ENCODE assay signal across 23 cellular contexts in the genomic region with DNA sequence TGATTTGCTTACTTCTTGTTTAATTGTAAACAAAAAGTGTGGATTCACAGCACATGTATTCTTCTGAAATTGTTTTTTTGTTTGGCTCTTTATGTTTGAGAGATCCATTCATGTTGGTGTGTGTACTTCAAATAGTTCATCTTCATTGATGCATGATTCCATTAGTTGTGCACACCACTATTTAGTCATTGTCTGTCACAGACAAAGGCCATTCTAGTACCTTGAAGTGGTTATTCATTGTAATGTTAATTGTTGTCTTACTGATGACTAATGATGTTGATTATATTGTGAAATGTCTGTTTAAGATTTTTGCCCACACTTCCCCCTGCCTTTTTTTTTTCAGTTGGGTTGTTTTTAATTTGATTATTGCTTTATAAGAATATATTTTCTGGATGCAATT.
"Had no signal": no experiment of that assay in that cellular context is flagged by ENCODE, and none has a peak within 500 bp of the region (broad histone marks: within the 10 kb centered on the region; RNA-seq: fewer than 3 reads in every experiment).

No MANE protein-coding gene starts in this region.

- H3K4me3 Mint-ChIP-seq: activated T-helper 17 cell treated with anti-CD3 and anti-CD28 coated beads, Interleukin-2, amount 50 U/mL, for 72 hours; brain; dendritic cell treated with granulocyte-macrophage colony-stimulating factor and Interleukin-4, amounts not matched to agents 40 ng/mL and 50 ng/mL, for 4 days; immature natural killer cell; natural killer cell; stimulated activated naive CD8-positive, alpha-beta T cell treated with anti-CD3 and anti-CD28 coated beads, Interleukin-15, Interleukin-2, amounts not matched to agents 100 ng/mL and 50 ng/mL, for 24 hours had no signal

- ATAC-seq: activated naive CD4-positive, alpha-beta T cell treated with anti-CD3 and anti-CD28 coated beads, Interleukin-2, amount 50 U/mL, for 72 hours; activated T-helper 17 cell treated with anti-CD3 and anti-CD28 coated beads, Interleukin-2, amount 50 U/mL, for 72 hours; natural killer cell; upper lobe of right lung had no signal

- H3K27ac Mint-ChIP-seq: activated naive CD4-positive, alpha-beta T cell treated with anti-CD3 and anti-CD28 coated beads, Interleukin-2, amount 50 U/mL, for 72 hours; activated T-helper 17 cell treated with anti-CD3 and anti-CD28 coated beads, Interleukin-2, amount 50 U/mL, for 72 hours; brain; dendritic cell treated with granulocyte-macrophage colony-stimulating factor and Interleukin-4, amounts not matched to agents 40 ng/mL and 50 ng/mL, for 4 days; immature natural killer cell; natural killer cell; progenitor cell of endocrine pancreas; stimulated activated naive CD8-positive, alpha-beta T cell treated with anti-CD3 and anti-CD28 coated beads, Interleukin-15, Interleukin-2, amounts not matched to agents 100 ng/mL and 50 ng/mL, for 24 hours had no signal

- H3K9me3 ChIP-seq: esophagus squamous epithelium, thyroid gland, upper lobe of right lung had no signal

- H3K27ac ChIP-seq: esophagus squamous epithelium, thyroid gland, upper lobe of right lung, WERI-Rb-1 had no signal

- H3K27me3 ChIP-seq: esophagus squamous epithelium, thyroid gland, upper lobe of right lung had no signal

- H3K36me3 ChIP-seq: esophagus squamous epithelium, thyroid gland, upper lobe of right lung, WERI-Rb-1 had no signal

- H3K9me3 Mint-ChIP-seq: activated naive CD4-positive, alpha-beta T cell treated with anti-CD3 and anti-CD28 coated beads, Interleukin-2, amount 50 U/mL, for 72 hours; activated T-helper 17 cell treated with anti-CD3 and anti-CD28 coated beads, Interleukin-2, amount 50 U/mL, for 72 hours; dendritic cell treated with granulocyte-macrophage colony-stimulating factor and Interleukin-4, amounts not matched to agents 40 ng/mL and 50 ng/mL, for 4 days; immature natural killer cell; natural killer cell; stimulated activated naive CD8-positive, alpha-beta T cell treated with anti-CD3 and anti-CD28 coated beads, Interleukin-15, Interleukin-2, amounts not matched to agents 100 ng/mL and 50 ng/mL, for 24 hours had no signal

- H3K4me1 Mint-ChIP-seq: activated T-helper 17 cell treated with anti-CD3 and anti-CD28 coated beads, Interleukin-2, amount 50 U/mL, for 72 hours; brain; immature natural killer cell; natural killer cell had no signal

- H3K4me1 ChIP-seq: esophagus squamous epithelium, thyroid gland, upper lobe of right lung had no signal

- H3K4me3 ChIP-seq: esophagus squamous epithelium, thyroid gland, upper lobe of right lung had no signal

- H3K36me3 Mint-ChIP-seq: activated naive CD4-positive, alpha-beta T cell treated with anti-CD3 and anti-CD28 coated beads, Interleukin-2, amount 50 U/mL, for 72 hours; brain; immature natural killer cell; natural killer cell had no signal

- DNase-seq: activated CD4-positive, alpha-beta T cell treated with anti-CD3 and anti-CD28 coated beads, Interleukin-2, amount 50 U/mL, for 1 hour; activated CD4-positive, CD25-positive, alpha-beta regulatory T cell treated with anti-CD3 and anti-CD28 coated beads, Interleukin-2, amount 50 U/mL, for 72 hours; activated T-cell treated with anti-CD3 and anti-CD28 coated beads, Interleukin-2, amount 50 U/mL, for 1 hour; aorta; caudate nucleus; effector CD4-positive, alpha-beta T cell; esophagus squamous epithelium; immature natural killer cell; midbrain; natural killer cell; stimulated activated CD4-positive, alpha-beta T cell treated with anti-CD3 and anti-CD28 coated beads, Interleukin-12 subunit alpha, Interleukin-12 subunit beta, amount 100 ng/mL, for 4 hours; stimulated activated CD4-positive, alpha-beta T cell treated with anti-CD3 and anti-CD28 coated beads, Interleukin-4, amount 100 ng/mL, for 4 hours; substantia nigra; T-helper 1 cell; thyroid gland; upper lobe of right lung; WERI-Rb-1 had no signal
